In the genomic region with DNA sequence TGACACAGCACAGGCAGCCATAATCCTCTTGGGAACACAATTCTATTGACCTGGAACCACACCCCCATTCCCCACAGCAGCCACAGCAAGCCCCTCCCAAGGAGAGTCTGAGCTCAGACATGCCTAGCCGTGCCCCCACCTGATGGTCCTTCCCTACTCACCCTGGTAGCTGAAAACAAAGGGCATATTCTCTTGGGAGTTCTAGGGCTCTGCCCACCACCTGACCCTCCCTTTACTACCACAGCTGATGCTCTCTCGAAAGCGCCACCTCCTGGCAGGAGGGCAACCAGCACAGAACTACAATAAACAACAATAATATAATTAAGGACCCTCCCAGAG, we compare ENCODE assay signal across 1 cellular context.
TF ChIP-seq lines count a peak whose summit lies in the region.

No MANE protein-coding gene starts in this region.

TF ChIP-seq in GM12878, 131 proteins besides CTCF, POLR2A, EP300 and RAD21 (continued from another document):
- TF ChIP-seq, protein P1, sequence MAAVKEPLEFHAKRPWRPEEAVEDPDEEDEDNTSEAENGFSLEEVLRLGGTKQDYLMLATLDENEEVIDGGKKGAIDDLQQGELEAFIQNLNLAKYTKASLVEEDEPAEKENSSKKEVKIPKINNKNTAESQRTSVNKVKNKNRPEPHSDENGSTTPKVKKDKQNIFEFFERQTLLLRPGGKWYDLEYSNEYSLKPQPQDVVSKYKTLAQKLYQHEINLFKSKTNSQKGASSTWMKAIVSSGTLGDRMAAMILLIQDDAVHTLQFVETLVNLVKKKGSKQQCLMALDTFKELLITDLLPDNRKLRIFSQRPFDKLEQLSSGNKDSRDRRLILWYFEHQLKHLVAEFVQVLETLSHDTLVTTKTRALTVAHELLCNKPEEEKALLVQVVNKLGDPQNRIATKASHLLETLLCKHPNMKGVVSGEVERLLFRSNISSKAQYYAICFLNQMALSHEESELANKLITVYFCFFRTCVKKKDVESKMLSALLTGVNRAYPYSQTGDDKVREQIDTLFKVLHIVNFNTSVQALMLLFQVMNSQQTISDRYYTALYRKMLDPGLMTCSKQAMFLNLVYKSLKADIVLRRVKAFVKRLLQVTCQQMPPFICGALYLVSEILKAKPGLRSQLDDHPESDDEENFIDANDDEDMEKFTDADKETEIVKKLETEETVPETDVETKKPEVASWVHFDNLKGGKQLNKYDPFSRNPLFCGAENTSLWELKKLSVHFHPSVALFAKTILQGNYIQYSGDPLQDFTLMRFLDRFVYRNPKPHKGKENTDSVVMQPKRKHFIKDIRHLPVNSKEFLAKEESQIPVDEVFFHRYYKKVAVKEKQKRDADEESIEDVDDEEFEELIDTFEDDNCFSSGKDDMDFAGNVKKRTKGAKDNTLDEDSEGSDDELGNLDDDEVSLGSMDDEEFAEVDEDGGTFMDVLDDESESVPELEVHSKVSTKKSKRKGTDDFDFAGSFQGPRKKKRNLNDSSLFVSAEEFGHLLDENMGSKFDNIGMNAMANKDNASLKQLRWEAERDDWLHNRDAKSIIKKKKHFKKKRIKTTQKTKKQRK (IDR thresholded peaks at IDR 0.05; ENCODE audit: low read depth, low read length) = no peak
- peak; percentile 55 for TF ChIP-seq MEF2B (IDR thresholded peaks at IDR 0.05; ENCODE audit: partially characterized antibody, poor library complexity, severe bottlenecking)
